ENCODE assay signal across 8 cellular contexts in genomic region chr16:76535-77272, GRCh38. TPM values are rescaled to one million over a fixed set of nuclear protein-coding genes. Genes with fewer than 3 reads are reported as not detected.
DNase-seq lines count a peak whose midpoint lies in the region; ATAC-seq and TF ChIP-seq lines count a peak whose summit lies in the region.

No MANE protein-coding gene starts in this region.

- H3K27me3 ChIP-seq in CD4-positive, CD25-positive, alpha-beta regulatory T cell (ENCODE audit: control insufficient read depth, insufficient read depth, low read length), result peaks cover 9% of the 10 kb centered on the region
- peaks cover 12% of the 10 kb centered on the region for H3K27me3 ChIP-seq in HL-60 (ENCODE audit: insufficient read depth, poor library complexity, severe bottlenecking)
- no peaks in the 10 kb centered on the region for H3K27me3 ChIP-seq in WERI-Rb-1 (ENCODE audit: insufficient read depth, low read depth, severe bottlenecking)
- H3K27me3 ChIP-seq in trophoblast cell (ENCODE audit: insufficient read depth, low read length), result no peaks in the 10 kb centered on the region

- H4K91ac ChIP-seq in trophoblast cell (ENCODE audit: low read depth, low read length), result peak overlapping the region; percentile 53

- TF ChIP-seq CTCF in HL-60 (IDR thresholded peaks at IDR 0.05; ENCODE audit: insufficient read depth, low read length) (no peak), WERI-Rb-1 (IDR thresholded peaks at IDR 0.05; ENCODE audit: low read depth, low read length) (no peak), foreskin fibroblast (IDR thresholded peaks at IDR 0.05; ENCODE audit: low read depth, low read length) (no peak)

- H3K4me1 ChIP-seq in CD4-positive, CD25-positive, alpha-beta regulatory T cell (ENCODE audit: control insufficient read depth, insufficient read depth, low read length, poor library complexity, severe bottlenecking), result peaks cover 35% of the 10 kb centered on the region
- peaks cover 30 to 44% of the 10 kb centered on the region in 2 experiments for H3K4me1 ChIP-seq in trophoblast cell (ENCODE audit: control insufficient read depth in 1 of 2, insufficient read depth in 2 of 2, low read length in 2 of 2)

- H3K4me3 ChIP-seq in CD4-positive, CD25-positive, alpha-beta regulatory T cell (ENCODE audit: low read depth, low read length), result no peak overlapping the region
- H3K4me3 ChIP-seq in HL-60 (replicated peaks; ENCODE audit: insufficient read depth, low read length) (peak overlapping the region; percentile 64; the same call in 1 of the 2 replicates), WERI-Rb-1 (ENCODE audit: low read depth, low read length) (peak overlapping the region; percentile 53), foreskin fibroblast (ENCODE audit: low read depth in 1 of 2, low read length in 2 of 2) (peak overlapping the region; percentile 63 to 75), trophoblast cell (ENCODE audit: low read depth, low read length) (peak overlapping the region; percentile 13)

- peak overlapping the region; percentile 69 for H2BK5ac ChIP-seq in trophoblast cell (ENCODE audit: low read depth, low read length, poor library complexity)

- no CpG with 5 or more reads among the region's 13 CpGs for WGBS in trophoblast cell (ENCODE audit: extremely low coverage, insufficient coverage, insufficient read length)

- peak overlapping the region; percentile 42 for H3K14ac ChIP-seq in trophoblast cell (ENCODE audit: low read length)

- peaks cover 16% of the 10 kb centered on the region for H3K27me3 Mint-ChIP-seq in CD4-positive, CD25-positive, alpha-beta regulatory T cell

- H3K79me1 ChIP-seq in trophoblast cell (ENCODE audit: low read length), result peaks cover 32% of the 10 kb centered on the region

- ATAC-seq in CD4-positive, CD25-positive, alpha-beta regulatory T cell (ENCODE audit: low read depth in 2 of 2), result no peak
- ATAC-seq in HG03097 (IDR thresholded peaks at IDR 0.05; ENCODE audit: low FRiP score, unreplicated experiment) (no peak), GM21737 (IDR thresholded peaks at IDR 0.05; ENCODE audit: unreplicated experiment) (no peak), HG02623 (IDR thresholded peaks at IDR 0.05; ENCODE audit: unreplicated experiment) (no peak)

- no peak overlapping the region for H3K9ac ChIP-seq in trophoblast cell (ENCODE audit: low read length)

- H2BK12ac ChIP-seq in trophoblast cell (ENCODE audit: low read length), result peak overlapping the region; percentile 7

- no peak overlapping the region for H3K27ac ChIP-seq in CD4-positive, CD25-positive, alpha-beta regulatory T cell (ENCODE audit: insufficient read depth, low read length, poor library complexity, severe bottlenecking)
- H3K27ac ChIP-seq in HL-60 (replicated peaks) (peak overlapping the region; percentile 72), WERI-Rb-1 (peak overlapping the region; percentile 61), trophoblast cell (ENCODE audit: low read depth, low read length) (peak overlapping the region; percentile 74)

- H3K4ac ChIP-seq in trophoblast cell (ENCODE audit: low read depth, low read length), result peak overlapping the region; percentile 2

- H2AFZ ChIP-seq in trophoblast cell (ENCODE audit: insufficient read depth, low read length, poor library complexity), result peak overlapping the region; percentile 61

- H3K23ac ChIP-seq in trophoblast cell (ENCODE audit: low read length), result no peak overlapping the region

- no peaks in the 10 kb centered on the region for H3K36me3 ChIP-seq in CD4-positive, CD25-positive, alpha-beta regulatory T cell (ENCODE audit: control insufficient read depth, insufficient read depth, low read length)
- peaks cover 7% of the 10 kb centered on the region; the same call in 1 of the 2 replicates for H3K36me3 ChIP-seq in WERI-Rb-1
- H3K36me3 ChIP-seq in trophoblast cell (ENCODE audit: control insufficient read depth in 1 of 2, insufficient read depth in 2 of 2, low read length in 2 of 2), result peaks cover 17 to 18% of the 10 kb centered on the region in 2 experiments

- H3K18ac ChIP-seq in trophoblast cell (ENCODE audit: low read length), result peak overlapping the region; percentile 50

- H3K4me3 Mint-ChIP-seq in CD4-positive, CD25-positive, alpha-beta regulatory T cell, result peak overlapping the region; percentile 80 to 86 (median 83)

- H3K36me3 Mint-ChIP-seq in CD4-positive, CD25-positive, alpha-beta regulatory T cell, result no peaks in the 10 kb centered on the region

- DNase-seq in CD4-positive, CD25-positive, alpha-beta regulatory T cell, result peak in 1 of 3 donors; percentile 33
- DNase-seq in HL-60 (ENCODE audit: low read depth in 1 of 2, low spot score in 1 of 2) (peak; percentile 46 to 63), WERI-Rb-1 (peak; percentile 67), foreskin fibroblast (peak; percentile 94 to 97), trophoblast cell (peak; percentile 46 to 54)

- H2AK5ac ChIP-seq in trophoblast cell (ENCODE audit: low read length), result peak overlapping the region; percentile 65

- H4K12ac ChIP-seq in trophoblast cell (ENCODE audit: low read depth, low read length), result peak overlapping the region; percentile 68

- H3K79me2 ChIP-seq in trophoblast cell (ENCODE audit: control insufficient read depth, insufficient read depth, low read length, poor library complexity), result peaks cover 10% of the 10 kb centered on the region

- H3K9me3 Mint-ChIP-seq in CD4-positive, CD25-positive, alpha-beta regulatory T cell, result no peaks in the 10 kb centered on the region

- peak overlapping the region; percentile 91 for H4K8ac ChIP-seq in trophoblast cell (ENCODE audit: low read depth, low read length)

- H2BK120ac ChIP-seq in trophoblast cell (ENCODE audit: insufficient read depth, low read length, poor library complexity), result peak overlapping the region; percentile 81

- H3K4me2 ChIP-seq in trophoblast cell (ENCODE audit: low read length), result peak overlapping the region; percentile 97

- H3K4me1 Mint-ChIP-seq in CD4-positive, CD25-positive, alpha-beta regulatory T cell, result peaks cover 0 to 43% (median 8%) of the 10 kb centered on the region in 4 donors

- no peaks in the 10 kb centered on the region for H3K9me3 ChIP-seq in CD4-positive, CD25-positive, alpha-beta regulatory T cell (ENCODE audit: control insufficient read depth in 2 of 2, low read length in 2 of 2)
- H3K9me3 ChIP-seq in WERI-Rb-1 (ENCODE audit: severe bottlenecking) (no peaks in the 10 kb centered on the region), trophoblast cell (ENCODE audit: insufficient read depth, low read depth, low read length) (peaks cover 3% of the 10 kb centered on the region)

- H3K27ac Mint-ChIP-seq in CD4-positive, CD25-positive, alpha-beta regulatory T cell, result peak overlapping the region in 1 of 3 donors; percentile 74

RNA-seq across cellular contexts. Expression of gene MPG, which starts 1.3 kb away (rescaled TPM):
- 29.2 TPM for total RNA-seq in CD4-positive, CD25-positive, alpha-beta regulatory T cell
- 10 to 100 TPM; 62.2 to 82.7 (median 81.8) TPM for polyA plus RNA-seq in CD4-positive, CD25-positive, alpha-beta regulatory T cell
- 65.9 and 66.8 TPM in 2 replicates for polyA plus RNA-seq in trophoblast cell (2013)

RNA-seq across cellular contexts. Expression of gene RHBDF1, which starts 4.3 kb away (rescaled TPM):
- total RNA-seq in CD4-positive, CD25-positive, alpha-beta regulatory T cell, result 0.67 TPM
- not detected for polyA plus RNA-seq in CD4-positive, CD25-positive, alpha-beta regulatory T cell
- polyA plus RNA-seq in trophoblast cell (2013), result 52.6 and 57.2 TPM in 2 replicates

RNA-seq across cellular contexts. Expression of gene SNRNP25, which starts 23.1 kb away (rescaled TPM):
- total RNA-seq in CD4-positive, CD25-positive, alpha-beta regulatory T cell, result 9.4 TPM
- polyA plus RNA-seq in CD4-positive, CD25-positive, alpha-beta regulatory T cell, result 10 to 100 TPM; 16.6 to 29.1 (median 21.2) TPM
- polyA plus RNA-seq in trophoblast cell (2013), result 24.3 and 24.7 TPM in 2 replicates

RNA-seq across cellular contexts. Expression of gene POLR3K, which starts 23.3 kb away (rescaled TPM):
- 12.7 TPM for total RNA-seq in CD4-positive, CD25-positive, alpha-beta regulatory T cell
- 10 to 100 TPM; 37.5 to 50.4 (median 48.6) TPM for polyA plus RNA-seq in CD4-positive, CD25-positive, alpha-beta regulatory T cell
- polyA plus RNA-seq in trophoblast cell (2013), result 10.9 and 11.8 TPM in 2 replicates
